Comparison of ENCODE assay signal across 24 cellular contexts in genomic region chr19:35764432-35765315, GRCh38. TPM values are rescaled to one million over a fixed set of nuclear protein-coding genes. Genes with fewer than 3 reads are reported as not detected.
"Had no signal": no experiment of that assay in that cellular context is flagged by ENCODE, and none has a peak within 500 bp of the region (broad histone marks: within the 10 kb centered on the region; RNA-seq: fewer than 3 reads in every experiment).

No MANE protein-coding gene starts in this region.

- H3K4me1 ChIP-seq: psoas muscle had no signal

- DNase-seq: dorsolateral prefrontal cortex; effector CD4-positive, alpha-beta T cell; endodermal cell; foreskin fibroblast; gastrocnemius medialis; head of caudate nucleus; kidney; mesenchymal stem cell; naive thymus-derived CD4-positive, alpha-beta T cell; occipital lobe; psoas muscle; sigmoid colon; stimulated activated CD4-positive, alpha-beta T cell treated with anti-CD3 and anti-CD28 coated beads, Interleukin-2, amount 100 ng/mL, for 24 hours; stimulated activated CD4-positive, alpha-beta T cell treated with anti-CD3 and anti-CD28 coated beads, Interleukin-4, amount 100 ng/mL, for 24 hours; stimulated activated naive CD4-positive, alpha-beta T cell treated with Interleukin-2 at 50 U/mL for 16 hours; stomach; thyroid gland had no signal

- H3K36me3 ChIP-seq: ovary had no signal

- H3K27ac ChIP-seq: dorsolateral prefrontal cortex, epithelial cell of prostate, gastrocnemius medialis, ovary, psoas muscle, sigmoid colon, stomach, thyroid gland had no signal

- H3K9me3 ChIP-seq: gastrocnemius medialis, ovary, psoas muscle, sigmoid colon, stomach, thyroid gland had no signal

- ATAC-seq: esophagus mucosa; gastrocnemius medialis; left lobe of liver; naive thymus-derived CD4-positive, alpha-beta T cell; psoas muscle; right cardiac atrium; stimulated activated effector memory CD8-positive, alpha-beta T cell treated with anti-CD3 and anti-CD28 coated beads, Interleukin-12 subunit alpha, Interleukin-12 subunit beta, amount 100 ng/mL, for 72 hours had no signal

- FAIRE-seq: colon, kidney had no signal

- H3K4me3 ChIP-seq: dorsolateral prefrontal cortex, gastrocnemius medialis, ovary, psoas muscle, sigmoid colon, stomach, thyroid gland had no signal

- H3K27me3 ChIP-seq: dorsolateral prefrontal cortex, gastrocnemius medialis, ovary, sigmoid colon, stomach, thyroid gland had no signal

RNA-seq across cellular contexts. Expression of gene HSPB6, which starts 7.8 kb away (rescaled TPM):
- polyA plus RNA-seq: naive thymus-derived CD4-positive, alpha-beta T cell had no signal
